18 cellular contexts compared by ENCODE assay signal in genomic region chr19:55463583-55464031, GRCh38. TPM values are rescaled to one million over a fixed set of nuclear protein-coding genes. Genes with fewer than 3 reads are reported as not detected.
"Had no signal": no experiment of that assay in that cellular context is flagged by ENCODE, and none has a peak within 500 bp of the region (broad histone marks: within the 10 kb centered on the region; RNA-seq: fewer than 3 reads in every experiment).

No MANE protein-coding gene starts in this region.

- H3K4me2 ChIP-seq: smooth muscle cell had no signal

- H3K4me3 ChIP-seq: breast epithelium, right atrium auricular region, smooth muscle cell, transverse colon had no signal

- H3K27ac Mint-ChIP-seq: activated CD4-positive, alpha-beta T cell treated with anti-CD3 and anti-CD28 coated beads for 36 hours; stimulated activated effector memory CD8-positive, alpha-beta T cell treated with anti-CD3 and anti-CD28 coated beads, Interleukin-12 subunit alpha, Interleukin-12 subunit beta, amount 100 ng/mL, for 72 hours had no signal

- H3K9me3 Mint-ChIP-seq: activated naive CD8-positive, alpha-beta T cell treated with anti-CD3 and anti-CD28 coated beads, Interleukin-2, amount 10 ng/mL, durations not matched to agents 7 days and 5 days; stimulated activated effector memory CD8-positive, alpha-beta T cell treated with anti-CD3 and anti-CD28 coated beads, Interleukin-12 subunit alpha, Interleukin-12 subunit beta, amount 100 ng/mL, for 72 hours had no signal

- H3K9me3 ChIP-seq: breast epithelium, right atrium auricular region, transverse colon had no signal

- ATAC-seq: activated CD4-positive, alpha-beta T cell treated with anti-CD3 and anti-CD28 coated beads for 36 hours; activated CD8-positive, alpha-beta T cell treated with anti-CD3 and anti-CD28 coated beads, Interleukin-2, amount 10 ng/mL, durations not matched to agents 7 days and 5 days; esophagus mucosa; naive thymus-derived CD4-positive, alpha-beta T cell; stimulated activated effector memory CD8-positive, alpha-beta T cell treated with anti-CD3 and anti-CD28 coated beads, Interleukin-12 subunit alpha, Interleukin-12 subunit beta, amount 100 ng/mL, for 72 hours had no signal

- H3K36me3 ChIP-seq: breast epithelium, right atrium auricular region, transverse colon had no signal

- H3K27me3 Mint-ChIP-seq: activated CD4-positive, alpha-beta T cell treated with anti-CD3 and anti-CD28 coated beads for 36 hours had no signal

- H3K36me3 Mint-ChIP-seq: activated naive CD8-positive, alpha-beta T cell treated with anti-CD3 and anti-CD28 coated beads, Interleukin-2, amount 10 ng/mL, durations not matched to agents 7 days and 5 days; naive thymus-derived CD4-positive, alpha-beta T cell had no signal

- H3K27ac ChIP-seq: breast epithelium, right atrium auricular region, transverse colon had no signal

- DNase-seq: activated CD4-positive, alpha-beta T cell treated with anti-CD3 and anti-CD28 coated beads for 36 hours; activated CD8-positive, alpha-beta memory T cell treated with anti-CD3 and anti-CD28 coated beads, Interleukin-2, amount 50 U/mL, for 48 hours; activated CD8-positive, alpha-beta T cell treated with anti-CD3 and anti-CD28 coated beads, Interleukin-2, amount 10 ng/mL, durations not matched to agents 7 days and 5 days; anterior cingulate cortex; naive thymus-derived CD4-positive, alpha-beta T cell; T1000; transverse colon had no signal

- H3K27me3 ChIP-seq: breast epithelium, right atrium auricular region, transverse colon had no signal

- FAIRE-seq: endometrium had no signal

RNA-seq across cellular contexts. Expression of gene C19orf85, which starts 0.9 kb away (rescaled TPM):
- total RNA-seq: activated CD4-positive, alpha-beta T cell treated with anti-CD3 and anti-CD28 coated beads for 36 hours; activated CD8-positive, alpha-beta T cell treated with anti-CD3 and anti-CD28 coated beads, Interleukin-2, amount 10 ng/mL, durations not matched to agents 7 days and 5 days; activated naive CD8-positive, alpha-beta T cell treated with anti-CD3 and anti-CD28 coated beads, Interleukin-2, amount 10 ng/mL, durations not matched to agents 7 days and 5 days; breast epithelium; cerebellum; dermis microvascular lymphatic vessel endothelial cell; esophagus mucosa; lung microvascular endothelial cell; mononuclear cell; naive thymus-derived CD4-positive, alpha-beta T cell; right atrium auricular region; smooth muscle cell; transverse colon had no signal
- polyA plus RNA-seq: naive thymus-derived CD4-positive, alpha-beta T cell; smooth muscle cell had no signal

RNA-seq across cellular contexts. Expression of gene SHISA7, which starts 20.5 kb away (rescaled TPM):
- total RNA-seq: activated CD4-positive, alpha-beta T cell treated with anti-CD3 and anti-CD28 coated beads for 36 hours; activated CD8-positive, alpha-beta T cell treated with anti-CD3 and anti-CD28 coated beads, Interleukin-2, amount 10 ng/mL, durations not matched to agents 7 days and 5 days; activated naive CD8-positive, alpha-beta T cell treated with anti-CD3 and anti-CD28 coated beads, Interleukin-2, amount 10 ng/mL, durations not matched to agents 7 days and 5 days; dermis microvascular lymphatic vessel endothelial cell; esophagus mucosa; lung microvascular endothelial cell; mononuclear cell; naive thymus-derived CD4-positive, alpha-beta T cell; right atrium auricular region; smooth muscle cell had no signal
- polyA plus RNA-seq: naive thymus-derived CD4-positive, alpha-beta T cell; smooth muscle cell had no signal
